ENCODE assay signal across 1 cellular context in the genomic region with DNA sequence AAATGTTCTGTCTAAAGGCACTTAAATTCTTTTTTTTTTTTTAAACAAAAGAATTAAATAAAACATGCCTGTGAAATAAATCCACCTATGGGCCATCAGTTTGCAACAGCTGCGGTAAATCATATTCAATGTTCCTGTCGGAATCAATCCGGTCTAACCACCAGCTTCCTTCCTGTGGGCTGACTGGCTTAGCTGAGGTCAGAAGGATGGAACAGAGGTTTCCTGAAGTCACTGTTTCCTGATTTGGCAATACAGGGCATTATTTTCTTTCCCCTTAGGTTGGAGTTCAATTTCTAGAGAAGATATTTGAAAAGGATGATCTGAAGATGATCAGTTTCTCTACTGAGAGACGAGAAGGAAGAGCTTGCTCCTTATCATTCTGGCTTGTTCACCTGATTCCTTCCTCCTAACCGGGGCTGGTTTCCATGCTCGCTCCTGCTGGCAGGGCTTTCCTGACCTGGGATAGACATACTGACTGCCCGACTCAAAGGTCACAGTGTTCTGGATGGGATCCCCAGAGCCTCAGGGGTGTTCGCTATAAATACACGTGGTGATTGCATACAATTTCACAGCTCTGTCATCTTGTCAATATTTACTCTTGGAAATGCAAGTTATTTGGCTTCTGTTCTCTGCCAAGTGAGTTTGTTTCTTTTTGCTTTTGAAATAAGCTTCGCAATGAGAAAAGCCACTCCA.
TF ChIP-seq lines count a peak whose summit lies in the region.

No MANE protein-coding gene starts in this region.

TF ChIP-seq in HepG2, 621 proteins besides CTCF, POLR2A, EP300 and RAD21 (continued from another document and continues in another):
- TF ChIP-seq, protein P1, sequence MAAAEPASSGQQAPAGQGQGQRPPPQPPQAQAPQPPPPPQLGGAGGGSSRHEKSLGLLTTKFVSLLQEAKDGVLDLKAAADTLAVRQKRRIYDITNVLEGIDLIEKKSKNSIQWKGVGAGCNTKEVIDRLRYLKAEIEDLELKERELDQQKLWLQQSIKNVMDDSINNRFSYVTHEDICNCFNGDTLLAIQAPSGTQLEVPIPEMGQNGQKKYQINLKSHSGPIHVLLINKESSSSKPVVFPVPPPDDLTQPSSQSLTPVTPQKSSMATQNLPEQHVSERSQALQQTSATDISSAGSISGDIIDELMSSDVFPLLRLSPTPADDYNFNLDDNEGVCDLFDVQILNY (CRISPR knock-in tag; conservative IDR thresholded peaks at IDR 0.05) = no peak
- TF ChIP-seq ZNF580 (CRISPR knock-in tag; IDR thresholded peaks at IDR 0.05; ENCODE audit: borderline replicate concordance, low read depth) = no peak
- TF ChIP-seq SOX13 (IDR thresholded peaks at IDR 0.05) = no peak
- TF ChIP-seq SOX13 (CRISPR knock-in tag; conservative IDR thresholded peaks at IDR 0.05 in 1 of 2, IDR thresholded peaks at IDR 0.05 in 1 of 2) = no peak; a peak in 1 of 4 replicates
- no peak for TF ChIP-seq ZFP36L1 (CRISPR knock-in tag; IDR thresholded peaks at IDR 0.05)
- TF ChIP-seq TP53 (CRISPR knock-in tag; conservative IDR thresholded peaks at IDR 0.05) = no peak
- TF ChIP-seq ZNF235 (CRISPR knock-in tag; IDR thresholded peaks at IDR 0.05; ENCODE audit: borderline replicate concordance) = no peak
- no peak for TF ChIP-seq SMARCC2 (IDR thresholded peaks at IDR 0.05)
- TF ChIP-seq ZNF891 (CRISPR knock-in tag; IDR thresholded peaks at IDR 0.05) = no peak
- TF ChIP-seq KLF6 (CRISPR knock-in tag; IDR thresholded peaks at IDR 0.05) = no peak
- no peak; the same call in 1 of the 2 replicates for TF ChIP-seq UBTF (CRISPR knock-in tag; IDR thresholded peaks at IDR 0.05)
- no peak for TF ChIP-seq DNMT3B (CRISPR knock-in tag; conservative IDR thresholded peaks at IDR 0.05)
- no peak for TF ChIP-seq EED (CRISPR knock-in tag; IDR thresholded peaks at IDR 0.05)
- TF ChIP-seq THAP11 (CRISPR knock-in tag; IDR thresholded peaks at IDR 0.05) = peak; percentile 46
- no peak for TF ChIP-seq SIX4 (CRISPR knock-in tag; IDR thresholded peaks at IDR 0.05)
- no peak for TF ChIP-seq TCF7L2 (IDR thresholded peaks at IDR 0.05; ENCODE audit: low read depth, low read length)
- TF ChIP-seq TEAD2 (CRISPR knock-in tag; IDR thresholded peaks at IDR 0.05) = no peak
- no peak for TF ChIP-seq TOE1 (CRISPR knock-in tag; IDR thresholded peaks at IDR 0.05)
- TF ChIP-seq ZFP82 (CRISPR knock-in tag; IDR thresholded peaks at IDR 0.05; ENCODE audit: borderline replicate concordance) = no peak
- no peak for TF ChIP-seq ZNF44 (CRISPR knock-in tag; IDR thresholded peaks at IDR 0.05)
- no peak for TF ChIP-seq TRIM24 (CRISPR knock-in tag; IDR thresholded peaks at IDR 0.05)
- no peak for TF ChIP-seq GATAD1 (CRISPR knock-in tag; IDR thresholded peaks at IDR 0.05)
- TF ChIP-seq PAX8 (CRISPR knock-in tag; IDR thresholded peaks at IDR 0.05; ENCODE audit: borderline replicate concordance) = no peak
- TF ChIP-seq, protein P2, sequence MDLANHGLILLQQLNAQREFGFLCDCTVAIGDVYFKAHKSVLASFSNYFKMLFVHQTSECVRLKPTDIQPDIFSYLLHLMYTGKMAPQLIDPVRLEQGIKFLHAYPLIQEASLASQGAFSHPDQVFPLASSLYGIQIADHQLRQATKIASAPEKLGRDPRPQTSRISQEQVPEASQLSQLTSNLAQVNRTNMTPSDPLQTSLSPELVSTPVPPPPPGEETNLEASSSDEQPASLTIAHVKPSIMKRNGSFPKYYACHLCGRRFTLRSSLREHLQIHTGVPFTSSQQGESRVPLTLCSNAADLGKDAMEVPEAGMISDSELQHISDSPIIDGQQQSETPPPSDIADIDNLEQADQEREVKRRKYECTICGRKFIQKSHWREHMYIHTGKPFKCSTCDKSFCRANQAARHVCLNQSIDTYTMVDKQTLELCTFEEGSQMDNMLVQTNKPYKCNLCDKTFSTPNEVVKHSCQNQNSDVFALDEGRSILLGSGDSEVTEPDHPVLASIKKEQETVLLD (CRISPR knock-in tag; IDR thresholded peaks at IDR 0.05; ENCODE audit: low read depth) = no peak
- TF ChIP-seq NFIC (IDR thresholded peaks at IDR 0.05; ENCODE audit: low read length) = 0 out of 2 replicates have a peak, but pooled peaks have one; percentile 37
- no peak for TF ChIP-seq KDM5A (IDR thresholded peaks at IDR 0.05; ENCODE audit: borderline replicate concordance, low read length)
- TF ChIP-seq SYNCRIP (IDR thresholded peaks at IDR 0.05; ENCODE audit: insufficient read depth, low read depth, low read length) = no peak
- TF ChIP-seq FOXO4 (CRISPR knock-in tag; conservative IDR thresholded peaks at IDR 0.05) = no peak
- no peak for TF ChIP-seq NFATC3 (CRISPR knock-in tag; IDR thresholded peaks at IDR 0.05)
- TF ChIP-seq, protein P3, sequence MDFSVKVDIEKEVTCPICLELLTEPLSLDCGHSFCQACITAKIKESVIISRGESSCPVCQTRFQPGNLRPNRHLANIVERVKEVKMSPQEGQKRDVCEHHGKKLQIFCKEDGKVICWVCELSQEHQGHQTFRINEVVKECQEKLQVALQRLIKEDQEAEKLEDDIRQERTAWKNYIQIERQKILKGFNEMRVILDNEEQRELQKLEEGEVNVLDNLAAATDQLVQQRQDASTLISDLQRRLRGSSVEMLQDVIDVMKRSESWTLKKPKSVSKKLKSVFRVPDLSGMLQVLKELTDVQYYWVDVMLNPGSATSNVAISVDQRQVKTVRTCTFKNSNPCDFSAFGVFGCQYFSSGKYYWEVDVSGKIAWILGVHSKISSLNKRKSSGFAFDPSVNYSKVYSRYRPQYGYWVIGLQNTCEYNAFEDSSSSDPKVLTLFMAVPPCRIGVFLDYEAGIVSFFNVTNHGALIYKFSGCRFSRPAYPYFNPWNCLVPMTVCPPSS (IDR thresholded peaks at IDR 0.05) = no peak
- no peak for TF ChIP-seq NCOR1 (IDR thresholded peaks at IDR 0.05; ENCODE audit: borderline replicate concordance, low read length)
- no peak for TF ChIP-seq GMEB2 (CRISPR knock-in tag; IDR thresholded peaks at IDR 0.05; ENCODE audit: low read depth)
- no peak for TF ChIP-seq ISX (CRISPR knock-in tag; conservative IDR thresholded peaks at IDR 0.05)
- peak; percentile 70; the same call in 1 of the 2 replicates for TF ChIP-seq FOXK1 (CRISPR knock-in tag; IDR thresholded peaks at IDR 0.05; ENCODE audit: borderline replicate concordance, low read depth)
- TF ChIP-seq KDM4B (CRISPR knock-in tag; IDR thresholded peaks at IDR 0.05) = no peak
- TF ChIP-seq EZH2 (conservative IDR thresholded peaks at IDR 0.05; ENCODE audit: low read depth, low read length) = no peak
- no peak for TF ChIP-seq SIN3A (IDR thresholded peaks at IDR 0.05; ENCODE audit: borderline replicate concordance, low read depth, low read length)
- no peak for TF ChIP-seq PLRG1 (conservative IDR thresholded peaks at IDR 0.05)
- TF ChIP-seq DZIP1 (CRISPR knock-in tag; IDR thresholded peaks at IDR 0.05) = no peak
- TF ChIP-seq ZNF513 (CRISPR knock-in tag; conservative IDR thresholded peaks at IDR 0.05) = no peak
- no peak for TF ChIP-seq ZNF329 (CRISPR knock-in tag; IDR thresholded peaks at IDR 0.05; ENCODE audit: low read depth)
- TF ChIP-seq NRL (CRISPR knock-in tag; IDR thresholded peaks at IDR 0.05; ENCODE audit: borderline replicate concordance) = no peak
